Comparison of ENCODE assay signal across 15 cellular contexts in the genomic region with DNA sequence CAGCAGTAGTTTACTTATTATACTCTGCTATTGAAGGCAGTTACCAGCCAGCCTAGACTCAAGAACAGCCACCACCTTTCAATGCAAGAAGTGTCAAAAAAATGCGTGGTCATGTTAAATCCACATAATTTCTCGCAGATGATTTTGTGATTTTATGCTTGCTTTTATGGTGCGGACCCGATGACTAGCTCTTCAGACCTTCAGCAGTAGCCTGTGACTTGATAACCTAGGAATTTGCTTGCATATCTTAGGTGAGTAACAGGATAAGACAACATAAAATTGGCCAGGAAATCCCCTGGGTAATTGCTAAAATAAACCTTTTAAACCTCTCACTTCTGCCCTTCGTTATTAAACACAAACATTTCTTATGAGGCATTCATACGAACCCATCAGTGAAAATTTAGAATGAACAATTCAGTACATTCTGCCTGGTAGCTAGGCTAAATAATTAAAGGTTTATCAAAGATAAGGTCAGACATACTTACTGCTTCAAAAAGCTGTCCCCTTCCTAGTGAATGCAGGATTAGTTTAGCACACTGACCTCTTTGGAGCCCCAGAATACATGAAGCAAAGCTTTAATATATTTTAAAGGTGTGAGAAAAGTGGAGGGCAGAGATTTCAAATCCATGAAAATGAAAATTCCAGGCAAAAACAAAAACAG.
DNase-seq lines count a peak whose midpoint lies in the region; ATAC-seq and TF ChIP-seq lines count a peak whose summit lies in the region.
"Had no signal": no experiment of that assay in that cellular context is flagged by ENCODE, and none has a peak within 500 bp of the region (broad histone marks: within the 10 kb centered on the region; RNA-seq: fewer than 3 reads in every experiment).

No MANE protein-coding gene starts in this region.

- TF ChIP-seq POLR2A in upper lobe of left lung (IDR thresholded peaks at IDR 0.05) = no peak

- 61 to 67% methylated on average over 6 of the region's 6 CpGs for WGBS in upper lobe of left lung, 2 donors

- H3K4me1 ChIP-seq in fibroblast of lung (ENCODE audit: control insufficient read depth, extremely low read depth, insufficient read depth, low read length) (no peaks in the 10 kb centered on the region), upper lobe of left lung (no peaks in the 10 kb centered on the region)
- H3K4me1 ChIP-seq: Peyer's patch, tibial nerve had no signal

- ATAC-seq in upper lobe of left lung (ENCODE audit: low FRiP score in 2 of 2) (no peak), GM21717 (IDR thresholded peaks at IDR 0.05; ENCODE audit: unreplicated experiment) (no peak)
- ATAC-seq: activated CD4-positive, CD25-positive, alpha-beta regulatory T cell treated with anti-CD3 and anti-CD28 coated beads, Interleukin-2, amount 50 U/mL, for 24 hours had no signal

- no peaks in the 10 kb centered on the region for H3K36me3 ChIP-seq in fibroblast of lung (ENCODE audit: control insufficient read depth, insufficient read depth, low read length)
- no peaks in the 10 kb centered on the region for H3K36me3 ChIP-seq in upper lobe of left lung
- H3K36me3 ChIP-seq: ovary, Peyer's patch, tibial nerve had no signal

- no peaks in the 10 kb centered on the region for H3K9me3 ChIP-seq in fibroblast of lung (ENCODE audit: control insufficient read depth, insufficient read depth, low read depth, low read length)
- no peaks in the 10 kb centered on the region for H3K9me3 ChIP-seq in upper lobe of left lung
- H3K9me3 ChIP-seq: tibial nerve had no signal

- no peak for TF ChIP-seq CTCF in fibroblast of lung (conservative IDR thresholded peaks at IDR 0.05 in 1 of 2, IDR thresholded peaks at IDR 0.05 in 1 of 2; ENCODE audit: low read depth in 1 of 2, low read length in 2 of 2)
- TF ChIP-seq CTCF in upper lobe of left lung (IDR thresholded peaks at IDR 0.05) = no peak

- no peak overlapping the region for H3K9ac ChIP-seq in fibroblast of lung (ENCODE audit: insufficient read depth, low read length)

- H4K20me1 ChIP-seq in fibroblast of lung (ENCODE audit: control insufficient read depth, extremely low read depth, insufficient read depth, low read length) = no peaks in the 10 kb centered on the region

- H3K27me3 ChIP-seq in fibroblast of lung (ENCODE audit: control insufficient read depth, insufficient read depth, low read length) (no peaks in the 10 kb centered on the region), upper lobe of left lung (no peaks in the 10 kb centered on the region)
- H3K27me3 ChIP-seq: ovary, Peyer's patch, tibial nerve had no signal

- H3K4me3 ChIP-seq in fibroblast of lung (replicated peaks in 1 of 4; ENCODE audit: control extremely low read depth in 1 of 4, insufficient read depth in 1 of 4, low read depth in 3 of 4, low read length in 4 of 4) (no peak overlapping the region), upper lobe of left lung (no peak overlapping the region)
- H3K4me3 ChIP-seq: ovary, Peyer's patch, tibial nerve had no signal

- DNase-seq in ELF-1 (ENCODE audit: low read depth, low spot score) (peak; percentile 8), RPMI7951 (ENCODE audit: low read depth) (peak; percentile 62), fibroblast of lung (ENCODE audit: low read depth in 2 of 2) (peak; percentile 56 to 98), pulmonary artery endothelial cell (ENCODE audit: low read depth, low spot score) (peak; percentile 7), upper lobe of left lung (no peak), SK-N-DZ (ENCODE audit: low spot score) (no peak), NCI-H82 treated with DMSO at 0.1 percent for 48 hours (lab: John Stamatoyannopoulos, UW; ENCODE audit: unreplicated experiment) (no peak)
- DNase-seq: DMS79 treated with DMSO at 0.1 percent for 48 hours, NCI-H1694 treated with DMSO at 0.1 percent for 48 hours, ovary, Peyer's patch had no signal

- no peaks in the 10 kb centered on the region for H3K79me2 ChIP-seq in fibroblast of lung (ENCODE audit: control insufficient read depth, insufficient read depth, low read length)

- peak overlapping the region; percentile 26 for H3K4me2 ChIP-seq in fibroblast of lung (ENCODE audit: extremely low read depth, insufficient read depth, low read length)

- H3K27ac ChIP-seq in fibroblast of lung (ENCODE audit: insufficient read depth, low read length) (peak overlapping the region; percentile 27), upper lobe of left lung (no peak overlapping the region)
- H3K27ac ChIP-seq: HL-60, ovary, Peyer's patch, tibial nerve had no signal

- TF ChIP-seq EP300 in upper lobe of left lung (IDR thresholded peaks at IDR 0.05) = no peak

- no peak overlapping the region for H2AFZ ChIP-seq in fibroblast of lung (ENCODE audit: low read length)

Comparison
In these comparisons a context has a peak if more than half of its experiments do, and no peak if none do; other contexts are left out.
1. DNase-seq: peak in ELF-1 (single experiment), RPMI7951 (single experiment), fibroblast of lung (2 of 2) and pulmonary artery endothelial cell (single experiment); none in upper lobe of left lung (0 of 2), SK-N-DZ (single experiment) and NCI-H82 treated with DMSO at 0.1 percent for 48 hours (single experiment).